In the genomic region with DNA sequence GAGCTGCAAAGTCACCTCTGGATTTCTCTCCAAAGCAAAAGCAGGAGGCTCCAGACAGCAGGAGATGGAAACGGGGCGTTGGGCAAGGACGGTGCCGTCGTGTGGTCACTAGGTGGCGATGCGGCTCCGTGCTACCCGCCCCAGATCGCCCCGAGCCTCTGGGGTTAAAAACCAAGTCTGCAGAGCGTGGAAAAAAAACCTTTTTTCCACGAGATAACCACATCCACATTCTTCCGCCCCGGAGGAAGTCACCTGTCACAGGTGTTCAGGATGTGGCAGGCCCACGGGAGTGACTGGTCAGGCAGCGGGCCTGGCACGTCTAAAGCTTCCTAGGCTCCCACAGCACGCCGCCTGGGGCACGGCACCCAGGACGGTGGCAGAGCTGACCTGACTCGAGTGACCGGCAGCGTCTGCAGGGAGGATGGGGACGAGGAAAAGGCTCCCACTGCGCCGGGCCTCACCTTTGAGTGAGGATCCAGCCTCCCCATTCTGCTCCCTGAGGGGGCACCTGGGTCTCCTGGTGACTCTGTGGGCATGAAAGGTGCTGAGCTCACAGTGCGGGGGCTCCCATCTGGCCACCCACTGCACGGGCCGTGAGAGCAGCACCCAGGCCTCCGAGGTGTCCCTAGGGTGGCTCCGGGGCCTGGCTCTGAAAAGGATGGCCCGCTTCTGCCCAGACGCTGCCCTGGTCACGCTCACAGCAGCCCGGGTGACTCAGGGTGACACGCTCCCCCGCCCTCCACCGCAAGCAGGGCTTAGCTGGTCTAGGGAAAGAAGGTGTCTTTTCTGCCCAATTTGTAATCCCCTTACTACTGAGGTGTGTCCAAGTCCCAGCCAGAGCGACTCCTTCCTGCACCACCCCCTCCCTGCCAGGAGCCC, we compare ENCODE assay signal across 8 cellular contexts. TPM values are rescaled to one million over a fixed set of nuclear protein-coding genes. Genes with fewer than 3 reads are reported as not detected.
DNase-seq lines count a peak whose midpoint lies in the region; ATAC-seq, FAIRE-seq and TF ChIP-seq lines count a peak whose summit lies in the region.

No MANE protein-coding gene starts in this region.

- H3K27ac Mint-ChIP-seq in T-helper 17 cell: no peak overlapping the region

- H3K4me3 ChIP-seq in adrenal gland: peak overlapping the region in 1 of 4 donors; percentile 31
- peak overlapping the region; percentile 60 for H3K4me3 ChIP-seq in rectal smooth muscle tissue (ENCODE audit: low read length)

- H3K9ac ChIP-seq in rectal smooth muscle tissue (ENCODE audit: low read length): peak overlapping the region; percentile 17

- DNase-seq in DMS53 treated with DMSO at 0.1 percent for 48 hours (lab: John Stamatoyannopoulos, UW; ENCODE audit: unreplicated experiment) (peak; percentile 91), H54 (ENCODE audit: insufficient read length, low spot score) (peak; percentile 98), NCI-H1092 treated with DMSO at 0.1 percent for 48 hours (lab: John Stamatoyannopoulos, UW) (peak; percentile 64), T-helper 17 cell (peak; percentile 68 to 70 (median 70)), adrenal gland (peak; percentile 73 to 89 (median 86)), left cardiac atrium (peak; percentile 82)

- H3K36me3 ChIP-seq in adrenal gland (replicated peaks in 1 of 2): peaks cover 0 to 2% of the 10 kb centered on the region in 2 donors
- no peaks in the 10 kb centered on the region for H3K36me3 ChIP-seq in rectal smooth muscle tissue (ENCODE audit: control insufficient read depth, insufficient read depth, low read length)

- peaks cover 8% of the 10 kb centered on the region for H3K4me1 Mint-ChIP-seq in T-helper 17 cell

- intact Hi-C loops in adrenal gland (cut with DNase I): loop anchor here (2.0 to 5.0 kb wide), 3 partner anchors 64 to 172 kb away; no protein-coding TSS in a partner anchor
- intact Hi-C loops in left cardiac atrium (cut with DNase I): loop anchor here (1.0 to 10.0 kb wide), 5 partner anchors 63 to 210 kb away; no protein-coding TSS in a partner anchor

- WGBS in adrenal gland, 4 donors: 14 to 29% (median 22%) methylated on average over 27 to 41 of the region's 41 CpGs

- no peak for FAIRE-seq in H54 (lab: Jason Lieb, UNC)

- peak overlapping the region; percentile 72 for H3K4me3 Mint-ChIP-seq in T-helper 17 cell

- TF ChIP-seq POLR2A in H54 (IDR thresholded peaks at IDR 0.05; ENCODE audit: low read depth, low read length) (peak; percentile 20; the same call in 1 of the 2 replicates), adrenal gland (IDR thresholded peaks at IDR 0.05) (no peak)

- peaks cover 9 to 22% of the 10 kb centered on the region in 2 donors for H3K4me1 ChIP-seq in adrenal gland (replicated peaks in 1 of 2)
- peaks cover 27% of the 10 kb centered on the region for H3K4me1 ChIP-seq in rectal smooth muscle tissue (ENCODE audit: control insufficient read depth, insufficient read depth, low read length)

- no peaks in the 10 kb centered on the region for H3K27me3 Mint-ChIP-seq in T-helper 17 cell

- peak; percentile 89 to 96 (median 93) for TF ChIP-seq CTCF in adrenal gland (IDR thresholded peaks at IDR 0.05)

- ATAC-seq in T-helper 17 cell (peak; percentile 92), left cardiac atrium (peak; percentile 77 to 82), GM21515 (IDR thresholded peaks at IDR 0.05; ENCODE audit: unreplicated experiment) (no peak)

- no peaks in the 10 kb centered on the region for H3K27me3 ChIP-seq in adrenal gland
- no peaks in the 10 kb centered on the region for H3K27me3 ChIP-seq in rectal smooth muscle tissue (ENCODE audit: control insufficient read depth, insufficient read depth, low read length)

- H3K27ac ChIP-seq in adrenal gland: peak overlapping the region; percentile 16 to 92 (median 84)
- H3K27ac ChIP-seq in rectal smooth muscle tissue (ENCODE audit: low read depth, low read length): peak overlapping the region; percentile 70

- no peaks in the 10 kb centered on the region for H3K36me3 Mint-ChIP-seq in T-helper 17 cell (ENCODE audit: low read depth)

- no peaks in the 10 kb centered on the region for H3K9me3 ChIP-seq in T-helper 17 cell (ENCODE audit: control insufficient read depth, low read length, poor library complexity, severe bottlenecking)
- H3K9me3 ChIP-seq in adrenal gland (replicated peaks in 1 of 3): no peaks in the 10 kb centered on the region

RNA-seq across cellular contexts. Expression of gene FBXL18, which starts 18.7 kb away (rescaled TPM):
- total RNA-seq in T-helper 17 cell: 1 to 10 TPM; 9.7 TPM
- total RNA-seq in adrenal gland: 10 to 100 TPM in 6 of 8 donors, 1 to 10 TPM in 2; 9.5 to 13.6 (median 12.3) TPM
- polyA plus RNA-seq in adrenal gland: 1 to 10 TPM; 1.4 to 3.5 (median 2.7) TPM
- 1 to 10 TPM; 5.6 to 5.9 TPM for total RNA-seq in left cardiac atrium

RNA-seq across cellular contexts. Expression of gene ACTB, which starts 35.5 kb away (rescaled TPM):
- total RNA-seq in T-helper 17 cell (1,000 to 10,000 TPM; 3,656 to 4,118 TPM), adrenal gland (1,000 to 10,000 TPM; 1,803 to 3,893 (median 2,465) TPM), left cardiac atrium (1,000 to 10,000 TPM; 1,457 to 2,033 TPM)
- polyA plus RNA-seq in adrenal gland: 1,000 to 10,000 TPM; 3,628 to 7,592 (median 4,346) TPM
